Comparison of ENCODE assay signal across 15 cellular contexts in the genomic region with DNA sequence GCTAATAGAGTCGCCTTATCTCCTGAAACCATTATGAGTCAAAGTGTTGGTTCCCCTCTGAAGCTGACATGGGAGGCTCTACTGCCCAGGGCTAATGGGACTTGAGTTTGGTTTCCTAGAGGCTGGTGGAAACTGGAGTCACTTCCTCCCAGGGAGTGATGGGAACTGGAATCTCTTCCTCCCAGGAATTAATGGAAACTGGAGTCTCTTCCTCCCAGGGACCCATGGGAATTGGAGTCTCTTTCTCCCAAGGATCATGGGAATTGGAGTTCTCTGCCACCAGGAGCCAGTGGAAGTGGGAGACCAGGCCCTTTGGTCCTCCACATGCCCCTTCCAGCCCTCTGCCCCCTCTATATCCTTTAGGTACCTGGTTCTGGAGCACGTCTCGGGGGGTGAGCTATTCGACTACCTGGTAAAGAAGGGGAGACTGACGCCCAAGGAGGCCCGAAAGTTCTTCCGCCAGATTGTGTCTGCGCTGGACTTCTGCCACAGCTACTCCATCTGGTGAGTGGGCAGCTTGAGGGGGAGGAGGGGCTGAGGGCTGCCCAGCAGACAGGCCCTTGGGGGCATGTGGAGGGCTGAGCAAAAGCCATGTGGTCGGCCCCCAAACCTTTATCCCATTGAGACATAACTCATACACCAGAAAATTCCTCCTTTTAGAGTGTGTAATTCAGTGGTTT. TPM values are rescaled to one million over a fixed set of nuclear protein-coding genes. Genes with fewer than 3 reads are reported as not detected.
DNase-seq lines count a peak whose midpoint lies in the region; TF ChIP-seq lines count a peak whose summit lies in the region.
"Had no signal": no experiment of that assay in that cellular context is flagged by ENCODE, and none has a peak within 500 bp of the region (broad histone marks: within the 10 kb centered on the region; RNA-seq: fewer than 3 reads in every experiment).

No MANE protein-coding gene starts in this region.

- POLR2A ChIA-PET in HEK293T (lab: Yijun Ruan, JAX), result no interaction called here

- peak; percentile 19 for DNase-seq in ACHN
- peak; percentile 27 for DNase-seq in HEK293T (ENCODE audit: extremely low spot score)
- peak; percentile 62 for DNase-seq in cerebellum (ENCODE audit: low spot score)
- no peak for DNase-seq in SIG-M5 (lab: John Stamatoyannopoulos, UW)
- no peak for DNase-seq in AG08395 (ENCODE audit: low spot score)
- DNase-seq in retina, result no peak
- DNase-seq: activated naive CD4-positive, alpha-beta T cell treated with Interleukin-2 at 50 U/mL for 16 hours; BE2C; brain microvascular endothelial cell; DND-41; effector CD8-positive, alpha-beta T cell; natural killer cell; NCI-H1930; stimulated activated CD4-positive, alpha-beta T cell treated with anti-CD3 and anti-CD28 coated beads, Interleukin-2, amount 100 ng/mL, for 48 hours had no signal

- CTCF ChIA-PET in HEK293T (lab: Yijun Ruan, JAX), result no interaction called here

- in situ Hi-C loops in ACHN (cut with HindIII; ENCODE audit: low pct_ligation_motif_present, low pct_unique_long_range_greater_than_20kb, low sequenced_read_pairs), result no loop called here

TF ChIP-seq in HEK293T, 16 proteins besides CTCF, POLR2A, EP300 and RAD21:
- TF ChIP-seq ARNT (IDR thresholded peaks at IDR 0.05) (no peak), LEF1 (IDR thresholded peaks at IDR 0.05; ENCODE audit: borderline replicate concordance) (no peak), FOXM1 (IDR thresholded peaks at IDR 0.05; ENCODE audit: borderline replicate concordance) (no peak), CTBP1 (IDR thresholded peaks at IDR 0.05; ENCODE audit: borderline replicate concordance) (no peak), FOXK2 (IDR thresholded peaks at IDR 0.05) (no peak), FOXA1 (IDR thresholded peaks at IDR 0.05) (no peak), BHLHE40 (IDR thresholded peaks at IDR 0.05; ENCODE audit: borderline replicate concordance) (no peak), TARDBP (IDR thresholded peaks at IDR 0.05) (no peak), NFRKB (IDR thresholded peaks at IDR 0.05) (no peak), L3MBTL2 (conservative IDR thresholded peaks at IDR 0.05) (no peak), ELF4 (IDR thresholded peaks at IDR 0.05) (no peak), ZNF384 (IDR thresholded peaks at IDR 0.05) (no peak)
- TF ChIP-seq, protein P1, sequence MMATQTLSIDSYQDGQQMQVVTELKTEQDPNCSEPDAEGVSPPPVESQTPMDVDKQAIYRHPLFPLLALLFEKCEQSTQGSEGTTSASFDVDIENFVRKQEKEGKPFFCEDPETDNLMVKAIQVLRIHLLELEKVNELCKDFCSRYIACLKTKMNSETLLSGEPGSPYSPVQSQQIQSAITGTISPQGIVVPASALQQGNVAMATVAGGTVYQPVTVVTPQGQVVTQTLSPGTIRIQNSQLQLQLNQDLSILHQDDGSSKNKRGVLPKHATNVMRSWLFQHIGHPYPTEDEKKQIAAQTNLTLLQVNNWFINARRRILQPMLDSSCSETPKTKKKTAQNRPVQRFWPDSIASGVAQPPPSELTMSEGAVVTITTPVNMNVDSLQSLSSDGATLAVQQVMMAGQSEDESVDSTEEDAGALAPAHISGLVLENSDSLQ (IDR thresholded peaks at IDR 0.05), result no peak

RNA-seq across cellular contexts. Expression of a gene that starts 5.5 kb away (rescaled TPM):
- total RNA-seq in cerebellum, result 69.8 TPM

RNA-seq across cellular contexts. Expression of a gene that starts 9.3 kb away (rescaled TPM):
- 12.5 TPM for total RNA-seq in cerebellum

RNA-seq across cellular contexts. Expression of a gene that starts 30.4 kb away (rescaled TPM):
- 15.4 TPM for total RNA-seq in cerebellum

RNA-seq across cellular contexts. Expression of a gene that starts 35.9 kb away (rescaled TPM):
- 0.73 TPM for total RNA-seq in cerebellum
- total RNA-seq: fibroblast of villous mesenchyme had no signal

RNA-seq across cellular contexts. Expression of a gene that starts 50.4 kb away (rescaled TPM):
- 17.1 TPM for total RNA-seq in cerebellum

Comparison
In these comparisons a context has a peak if more than half of its experiments do, and no peak if none do; other contexts are left out.
1. DNase-seq: peak in ACHN (single experiment), HEK293T (single experiment) and cerebellum (single experiment); none in SIG-M5 (single experiment), AG08395 (single experiment) and retina (single experiment).